In the genomic region with DNA sequence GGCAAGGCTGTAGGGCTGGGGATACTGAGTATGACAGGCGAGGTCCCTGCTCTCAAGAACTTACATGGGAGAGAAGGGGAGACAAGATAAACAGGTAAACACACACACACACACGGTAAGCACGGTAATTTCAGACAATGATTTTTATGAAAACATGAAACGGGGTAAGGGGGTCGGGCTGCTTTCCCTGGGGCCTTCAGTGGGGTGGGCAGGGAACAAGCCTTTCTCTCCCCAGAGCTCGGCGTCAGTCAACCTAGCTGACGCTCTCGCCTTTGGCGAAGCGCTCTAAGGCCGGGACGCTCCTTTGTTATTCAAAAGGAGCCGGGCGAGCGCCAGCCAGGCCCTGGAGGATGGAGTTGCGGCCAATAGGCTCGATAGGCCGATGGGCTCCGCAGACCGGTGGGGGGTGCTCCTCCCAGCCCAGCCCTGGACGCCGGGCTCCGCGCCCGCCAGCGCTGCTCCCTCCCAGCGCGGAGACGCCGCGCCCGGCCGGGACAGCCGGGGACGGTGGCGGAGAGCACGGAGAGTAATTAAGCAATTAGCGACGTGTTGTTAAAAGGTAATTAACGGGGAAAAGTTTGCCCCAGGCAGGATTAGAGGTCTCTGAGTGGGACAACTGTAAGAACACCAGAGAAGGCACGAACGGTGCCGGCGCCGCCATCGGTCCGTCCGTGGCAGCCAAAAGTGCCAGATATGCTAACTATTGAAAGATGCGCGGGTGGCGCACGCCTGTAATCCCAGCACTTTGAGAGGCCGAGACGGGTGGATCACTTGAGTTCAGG, we compare ENCODE assay signal across 8 cellular contexts. TPM values are rescaled to one million over a fixed set of nuclear protein-coding genes. Genes with fewer than 3 reads are reported as not detected.
DNase-seq lines count a peak whose midpoint lies in the region; ATAC-seq and TF ChIP-seq lines count a peak whose summit lies in the region.

No MANE protein-coding gene starts in this region.

- H3K27me3 Mint-ChIP-seq in T-cell: peaks cover 15 to 23% of the 10 kb centered on the region in 2 donors

- peak overlapping the region; percentile 52 for H3K4me3 ChIP-seq in HL-60 (replicated peaks; ENCODE audit: insufficient read depth, low read length)
- H3K4me3 ChIP-seq in endocrine pancreas (ENCODE audit: control insufficient read depth, insufficient read depth, low read length): peak overlapping the region; percentile 23
- peak overlapping the region; percentile 78 to 88 (median 79) for H3K4me3 ChIP-seq in subcutaneous abdominal adipose tissue (ENCODE audit: low read depth in 1 of 5, low read length in 5 of 5)

- TF ChIP-seq CTCF in HL-60 (IDR thresholded peaks at IDR 0.05; ENCODE audit: insufficient read depth, low read length): no peak

- H3K4me1 Mint-ChIP-seq in T-cell: peaks cover 18 to 32% (median 20%) of the 10 kb centered on the region in 3 donors

- peaks cover 11% of the 10 kb centered on the region for H3K27me3 ChIP-seq in HL-60 (ENCODE audit: insufficient read depth, poor library complexity, severe bottlenecking)
- H3K27me3 ChIP-seq in endocrine pancreas (ENCODE audit: control insufficient read depth, insufficient read depth, low read length): no peaks in the 10 kb centered on the region
- H3K27me3 ChIP-seq in subcutaneous abdominal adipose tissue (ENCODE audit: control insufficient read depth in 5 of 5, insufficient read depth in 4 of 5, low read length in 5 of 5): peaks cover 0 to 3% (median 0%) of the 10 kb centered on the region in 5 donors

- no peak overlapping the region for H3K27ac Mint-ChIP-seq in T-cell

- POLR2A ChIA-PET in T-cell (lab: Charles Lee): no interaction called here

- peak overlapping the region; percentile 84 to 93 (median 88) for H3K4me3 Mint-ChIP-seq in T-cell

- H3K36me3 Mint-ChIP-seq in T-cell: no peaks in the 10 kb centered on the region

- H3K27ac ChIP-seq in HL-60 (replicated peaks): no peak overlapping the region; the same call in 1 of the 2 replicates
- H3K27ac ChIP-seq in subcutaneous abdominal adipose tissue (ENCODE audit: low read depth, low read length): peak overlapping the region; percentile 94

- H3K9me3 ChIP-seq in endocrine pancreas (ENCODE audit: control insufficient read depth, low read length) (no peaks in the 10 kb centered on the region), subcutaneous abdominal adipose tissue (ENCODE audit: control insufficient read depth in 5 of 5, low read length in 5 of 5) (no peaks in the 10 kb centered on the region)

- H3K36me3 ChIP-seq in endocrine pancreas (ENCODE audit: control insufficient read depth, insufficient read depth, low read length): no peaks in the 10 kb centered on the region
- peaks cover 0 to 7% (median 0%) of the 10 kb centered on the region in 5 donors for H3K36me3 ChIP-seq in subcutaneous abdominal adipose tissue (ENCODE audit: control insufficient read depth in 5 of 5, insufficient read depth in 5 of 5, low read length in 5 of 5)

- ATAC-seq in T-cell (replicated peaks in 1 of 4) (peak in 2 of 4 experiments; percentile 5 to 8), HG03095 (IDR thresholded peaks at IDR 0.05; ENCODE audit: unreplicated experiment) (no peak), HG02981 (IDR thresholded peaks at IDR 0.05; ENCODE audit: unreplicated experiment) (no peak)

- H3K9ac ChIP-seq in endocrine pancreas (ENCODE audit: control insufficient read depth, insufficient read depth, low read length) (peak overlapping the region; percentile 23), subcutaneous abdominal adipose tissue (ENCODE audit: low read length in 5 of 5) (peak overlapping the region in 4 of 5 donors; percentile 44 to 76 (median 72))

- H3K4me1 ChIP-seq in endocrine pancreas (ENCODE audit: control insufficient read depth, insufficient read depth, low read length) (no peaks in the 10 kb centered on the region), subcutaneous abdominal adipose tissue (ENCODE audit: control insufficient read depth in 5 of 5, insufficient read depth in 5 of 5, low read length in 5 of 5) (peaks cover 20 to 53% (median 49%) of the 10 kb centered on the region in 5 donors)

- CTCF ChIA-PET in T-cell (lab: Charles Lee): interaction anchor here (0.6 to 1.0 kb wide), 3 partner anchors 15 to 710 kb away, joined by 3 to 7 read pairs (median 5); no protein-coding TSS in a partner anchor

- H3K9me3 Mint-ChIP-seq in T-cell: no peaks in the 10 kb centered on the region

- DNase-seq in COLO668 (lab: John Stamatoyannopoulos, UW; ENCODE audit: unreplicated experiment): peak; percentile 75
- DNase-seq in HL-60 (ENCODE audit: low read depth in 1 of 2, low spot score in 1 of 2): no peak
- peak in 5 of 34 experiments; percentile 4 to 29 (median 18) for DNase-seq in T-cell
- peak; percentile 63 to 71 for DNase-seq in lung microvascular endothelial cell (ENCODE audit: low read depth in 2 of 2)

RNA-seq across cellular contexts. Expression of a gene that starts 1.0 kb away (rescaled TPM):
- total RNA-seq in T-cell (1 to 10 TPM in 3 of 5 donors, not detected in 2; 1.2 to 2.7 (median 1.2) TPM), lung microvascular endothelial cell (5.9 and 12.5 TPM in 2 replicates)

RNA-seq across cellular contexts. Expression of a gene that starts 15.5 kb away (rescaled TPM):
- total RNA-seq in T-cell (10 to 100 TPM; 16.7 to 19.8 (median 17.5) TPM), lung microvascular endothelial cell (11.3 and 13.7 TPM in 2 replicates)

Comparison
In these comparisons a context has a peak if more than half of its experiments do, and no peak if none do; other contexts are left out.
1. DNase-seq: peak in COLO668 (single experiment) and lung microvascular endothelial cell (2 of 2); none in HL-60 (0 of 2).
2. H3K4me3 ChIP-seq: peak in every context shown above with its lines; median percentile 79 in subcutaneous abdominal adipose tissue; 52 in HL-60; 23 in endocrine pancreas.